12 cellular contexts compared by ENCODE assay signal in genomic region chr7:140155428-140155827, GRCh38.
"Had no signal": no experiment of that assay in that cellular context is flagged by ENCODE, and none has a peak within 500 bp of the region (broad histone marks: within the 10 kb centered on the region; RNA-seq: fewer than 3 reads in every experiment).

No MANE protein-coding gene starts in this region.

- H3K27me3 ChIP-seq: body of pancreas, testis had no signal

- H3K27ac ChIP-seq: body of pancreas, testis had no signal

- DNase-seq: activated CD4-positive, CD25-positive, alpha-beta regulatory T cell; amniotic stem cell; body of pancreas; cerebellar nuclear complex; effector memory CD8-positive, alpha-beta T cell; hypothalamus; kidney glomerular epithelial cell; stimulated activated CD4-positive, alpha-beta T cell treated with anti-CD3 and anti-CD28 coated beads, Interleukin-15, amount 100 ng/mL, for 24 hours; stimulated activated CD4-positive, alpha-beta T cell treated with anti-CD3 and anti-CD28 coated beads, Interleukin-4, amount 100 ng/mL, for 24 hours; T-helper 1 cell; testis had no signal

- H3K4me3 ChIP-seq: body of pancreas, testis had no signal

- ATAC-seq: body of pancreas; effector memory CD8-positive, alpha-beta T cell; natural killer cell treated with Interleukin-12 subunit alpha and Interleukin-12 subunit beta and Interleukin-15 and Interleukin-18, amount 100 ng/mL, for 72 hours had no signal

- H3K9me3 ChIP-seq: body of pancreas, testis had no signal
